Comparison of ENCODE assay signal across 26 cellular contexts in genomic region chr10:129085821-129086220, GRCh38.
"Had no signal": no experiment of that assay in that cellular context is flagged by ENCODE, and none has a peak within 500 bp of the region (broad histone marks: within the 10 kb centered on the region; RNA-seq: fewer than 3 reads in every experiment).

No MANE protein-coding gene starts in this region.

- H3K36me3 Mint-ChIP-seq: activated CD8-positive, alpha-beta memory T cell treated with anti-CD3 and anti-CD28 coated beads, Interleukin-2, amount 10 ng/mL, durations not matched to agents 7 days and 5 days; activated naive CD4-positive, alpha-beta T cell treated with anti-CD3 and anti-CD28 coated beads, Interleukin-2, amount 50 U/mL, for 24 hours; brain had no signal

- H3K27me3 ChIP-seq: MG63, SJCRH30 had no signal

- H3K9ac ChIP-seq: SK-N-SH had no signal

- H3K27me3 Mint-ChIP-seq: activated naive CD4-positive, alpha-beta T cell treated with anti-CD3 and anti-CD28 coated beads, Interleukin-2, amount 50 U/mL, for 24 hours; activated T-cell treated with anti-CD3 and anti-CD28 coated beads, Interleukin-2, amount 50 U/mL, for 24 hours had no signal

- H3K4me3 Mint-ChIP-seq: activated CD4-positive, alpha-beta T cell treated with anti-CD3 and anti-CD28 coated beads, Interleukin-2, amount 10 ng/mL, durations not matched to agents 24 days and 14 days; activated CD8-positive, alpha-beta memory T cell treated with anti-CD3 and anti-CD28 coated beads, Interleukin-2, amount 10 ng/mL, durations not matched to agents 7 days and 5 days; activated naive CD4-positive, alpha-beta T cell treated with anti-CD3 and anti-CD28 coated beads, Interleukin-2, amount 50 U/mL, for 24 hours; activated T-cell treated with anti-CD3 and anti-CD28 coated beads, Interleukin-2, amount 50 U/mL, for 24 hours; activated T-helper 1 cell treated with anti-CD3 and anti-CD28 coated beads, Interleukin-12 subunit alpha, Interleukin-12 subunit beta, Interleukin-2, Interleukin-4 antibody, amounts not matched to agents 30 ng/mL and 10 ng/mL and 1 ng/mL, durations not matched to agents 14 hours and 24 hours and 36 hours; brain; WTC11 had no signal

- ATAC-seq: activated CD8-positive, alpha-beta memory T cell treated with anti-CD3 and anti-CD28 coated beads, Interleukin-2, amount 10 ng/mL, durations not matched to agents 7 days and 5 days; WTC11 had no signal

- DNase-seq: activated CD4-positive, alpha-beta T cell treated with anti-CD3 and anti-CD28 coated beads for 1 hour; activated CD4-positive, alpha-beta T cell treated with anti-CD3 and anti-CD28 coated beads, Interleukin-2, amount 10 ng/mL, durations not matched to agents 24 days and 14 days; activated CD4-positive, alpha-beta T cell treated with anti-CD3 and anti-CD28 coated beads, Interleukin-2, amount 50 U/mL, for 48 hours; activated CD8-positive, alpha-beta memory T cell treated with anti-CD3 and anti-CD28 coated beads, Interleukin-2, amount 10 ng/mL, durations not matched to agents 7 days and 5 days; activated effector memory CD4-positive, alpha-beta T cell treated with Interleukin-2 at 50 U/mL for 16 hours; activated naive CD4-positive, alpha-beta T cell; activated T-cell treated with anti-CD3 and anti-CD28 coated beads, Interleukin-2, amount 50 U/mL, for 24 hours; MG63; MV-4-11; NCI-H1092 treated with DMSO at 0.1 percent for 48 hours; NCI-H1417 treated with DMSO at 0.1 percent for 48 hours; NCI-H1694; NCI-H2029 treated with DMSO at 0.1 percent for 48 hours; NCI-H345; NCI-H510A; NCI-H526 treated with DMSO at 0.1 percent for 48 hours; NCI-H82; Right ventricle myocardium superior; RPMI8226; SJCRH30; SK-N-SH; T-helper 1 cell had no signal

- H3K4me3 ChIP-seq: MG63, SJCRH30 had no signal

- H3K4me1 ChIP-seq: SJCRH30 had no signal

- H3K9me3 ChIP-seq: SJCRH30, SK-N-SH had no signal

- H3K4me2 ChIP-seq: SK-N-SH had no signal

- H3K27ac ChIP-seq: SJCRH30 had no signal

- H3K4me1 Mint-ChIP-seq: activated CD4-positive, alpha-beta T cell treated with anti-CD3 and anti-CD28 coated beads, Interleukin-2, amount 10 ng/mL, durations not matched to agents 24 days and 14 days; activated CD8-positive, alpha-beta memory T cell treated with anti-CD3 and anti-CD28 coated beads, Interleukin-2, amount 10 ng/mL, durations not matched to agents 7 days and 5 days; activated naive CD4-positive, alpha-beta T cell treated with anti-CD3 and anti-CD28 coated beads, Interleukin-2, amount 50 U/mL, for 24 hours had no signal

- H3K27ac Mint-ChIP-seq: activated CD4-positive, alpha-beta T cell treated with anti-CD3 and anti-CD28 coated beads, Interleukin-2, amount 10 ng/mL, durations not matched to agents 24 days and 14 days; activated CD8-positive, alpha-beta memory T cell treated with anti-CD3 and anti-CD28 coated beads, Interleukin-2, amount 10 ng/mL, durations not matched to agents 7 days and 5 days; activated naive CD4-positive, alpha-beta T cell treated with anti-CD3 and anti-CD28 coated beads, Interleukin-2, amount 50 U/mL, for 24 hours; activated T-cell treated with anti-CD3 and anti-CD28 coated beads, Interleukin-2, amount 50 U/mL, for 24 hours; activated T-helper 1 cell treated with anti-CD3 and anti-CD28 coated beads, Interleukin-12 subunit alpha, Interleukin-12 subunit beta, Interleukin-2, Interleukin-4 antibody, amounts not matched to agents 30 ng/mL and 10 ng/mL and 1 ng/mL, durations not matched to agents 14 hours and 24 hours and 36 hours; brain; WTC11 had no signal

- H3K36me3 ChIP-seq: MG63, SJCRH30 had no signal

- H3K9me3 Mint-ChIP-seq: activated T-helper 1 cell treated with anti-CD3 and anti-CD28 coated beads, Interleukin-12 subunit alpha, Interleukin-12 subunit beta, Interleukin-2, Interleukin-4 antibody, amounts not matched to agents 30 ng/mL and 10 ng/mL and 1 ng/mL, durations not matched to agents 14 hours and 24 hours and 36 hours had no signal
